In genomic region chr7:40649247-40649646, GRCh38 we compare ENCODE assay signal across 22 cellular contexts.
"Had no signal": no experiment of that assay in that cellular context is flagged by ENCODE, and none has a peak within 500 bp of the region (broad histone marks: within the 10 kb centered on the region; RNA-seq: fewer than 3 reads in every experiment).

No MANE protein-coding gene starts in this region.

- ATAC-seq: effector memory CD8-positive, alpha-beta T cell; esophagus mucosa; gastrocnemius medialis; gastroesophageal sphincter; heart left ventricle; heart right ventricle had no signal

- H3K27ac ChIP-seq: colonic mucosa, coronary artery, dorsolateral prefrontal cortex, epithelial cell of prostate, esophagus muscularis mucosa, esophagus squamous epithelium, gastrocnemius medialis, gastroesophageal sphincter, heart left ventricle, heart right ventricle had no signal

- H3K27me3 ChIP-seq: colonic mucosa, dorsolateral prefrontal cortex, esophagus muscularis mucosa, esophagus squamous epithelium, gastrocnemius medialis, gastroesophageal sphincter, heart left ventricle, heart right ventricle had no signal

- H3K4me1 ChIP-seq: colonic mucosa, esophagus squamous epithelium, gastrocnemius medialis, gastroesophageal sphincter, heart left ventricle had no signal

- DNase-seq: colonic mucosa; cortex of kidney; dermis blood vessel endothelial cell; dorsolateral prefrontal cortex; effector CD4-positive, alpha-beta T cell; effector CD8-positive, alpha-beta T cell; effector memory CD4-positive, alpha-beta T cell; effector memory CD8-positive, alpha-beta T cell; endodermal cell; erythroblast; esophagus squamous epithelium; foreskin fibroblast; foreskin melanocyte; gastrocnemius medialis; glutamatergic neuron; heart left ventricle; heart right ventricle had no signal
